13 cellular contexts compared by ENCODE assay signal in the genomic region with DNA sequence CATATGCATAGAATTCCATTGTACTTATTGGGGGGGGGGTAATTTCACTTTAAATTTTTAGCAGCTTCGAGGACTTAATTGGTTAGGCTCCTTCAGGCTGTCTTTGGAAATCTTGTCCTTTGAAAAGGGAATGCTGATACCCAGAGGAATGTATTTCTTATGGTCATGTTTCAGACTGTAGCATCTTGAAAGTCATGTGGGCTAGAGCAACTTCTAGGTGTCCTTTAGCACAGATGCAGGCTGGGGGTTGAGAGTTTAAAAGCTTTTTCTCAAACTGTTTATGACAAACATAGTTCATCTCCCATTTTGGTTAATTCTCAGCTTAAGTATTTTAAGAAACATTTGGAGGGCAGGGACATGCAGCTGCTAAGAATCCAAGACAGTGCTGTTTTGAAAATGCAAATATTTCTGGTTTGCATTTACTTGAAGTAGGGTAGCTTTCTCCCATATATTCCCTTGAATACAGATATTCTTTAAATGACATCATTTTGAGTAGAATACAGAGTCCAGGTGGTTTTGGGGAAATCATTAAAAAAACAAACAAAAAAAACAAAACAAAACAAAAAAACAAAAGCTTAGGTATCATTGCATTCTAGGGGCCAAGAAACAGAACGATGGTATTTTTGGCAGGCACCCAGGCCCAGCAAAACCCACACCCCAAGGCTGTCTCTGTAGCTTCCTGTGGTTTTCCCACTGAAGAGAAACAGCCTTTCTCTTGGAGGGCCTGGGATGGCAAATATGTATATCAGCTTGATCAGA.
A peak's percentile ranks its signal among the peaks of the same experiment; 100 is the strongest.
DNase-seq lines count a peak whose midpoint lies in the region; FAIRE-seq and TF ChIP-seq lines count a peak whose summit lies in the region.
"Had no signal": no experiment of that assay in that cellular context is flagged by ENCODE, and none has a peak within 500 bp of the region (broad histone marks: within the 10 kb centered on the region; RNA-seq: fewer than 3 reads in every experiment).

No MANE protein-coding gene starts in this region.

- H3K36me3 ChIP-seq in bronchial epithelial cell (ENCODE audit: control insufficient read depth, insufficient read depth, low read length), result no peaks in the 10 kb centered on the region

- no peak for FAIRE-seq in bronchial epithelial cell (lab: Jason Lieb, UNC)
- FAIRE-seq: islet of Langerhans had no signal

- in situ Hi-C loops in GM13976 (cut with MboI; ENCODE audit: low sequenced_read_pairs, unreplicated experiment), result no loop called here

- H3K4me3 ChIP-seq in bronchial epithelial cell (ENCODE audit: low read depth, low read length), result no peak overlapping the region

- peak; percentile 29 for DNase-seq in COLO829 (ENCODE audit: low spot score)
- DNase-seq in Kasumi-1 (lab: John Stamatoyannopoulos, UW), result peak; percentile 39 to 41
- DNase-seq in bronchial epithelial cell (ENCODE audit: low read depth), result peak; percentile 8
- DNase-seq in myocyte (ENCODE audit: low read depth), result peak; percentile 82
- DNase-seq in activated CD4-positive, alpha-beta T cell treated with anti-CD3 and anti-CD28 coated beads, Interleukin-2, amount 50 U/mL, for 4 hours, result no peak
- no peak for DNase-seq in GM20000 (ENCODE audit: low spot score)
- no peak for DNase-seq in GM13976 (ENCODE audit: low spot score)
- no peak for DNase-seq in UCSD-AML1 (lab: John Stamatoyannopoulos, UW; ENCODE audit: unreplicated experiment)
- DNase-seq: activated CD4-positive, alpha-beta T cell treated with anti-CD3 and anti-CD28 coated beads, Interleukin-2, amount 50 U/mL, for 1 hour; activated naive CD4-positive, alpha-beta T cell treated with anti-CD3 and anti-CD28 coated beads, Interleukin-2, amount 50 U/mL, for 16 hours; NCI-H524; stimulated activated naive CD8-positive, alpha-beta T cell treated with anti-CD3 and anti-CD28 coated beads, Interleukin-15, Interleukin-2, amounts not matched to agents 100 U/mL and 50 U/mL, for 24 hours had no signal

- no peak for TF ChIP-seq CTCF in bronchial epithelial cell (IDR thresholded peaks at IDR 0.05; ENCODE audit: insufficient read depth, low read length, severe bottlenecking)
- no peak for TF ChIP-seq CTCF in GM20000 (IDR thresholded peaks at IDR 0.05; ENCODE audit: extremely low read depth, missing control alignments)
- TF ChIP-seq CTCF in GM13976 (IDR thresholded peaks at IDR 0.05; ENCODE audit: borderline replicate concordance, control extremely low read depth, extremely low read depth, insufficient read depth, missing control alignments), result no peak

- H3K27me3 ChIP-seq in bronchial epithelial cell (ENCODE audit: control insufficient read depth, insufficient read depth, low read length), result no peaks in the 10 kb centered on the region

Comparison
In these comparisons a context has a peak if more than half of its experiments do, and no peak if none do; other contexts are left out.
1. DNase-seq: peak in COLO829 (single experiment), Kasumi-1 (2 of 2), bronchial epithelial cell (single experiment) and myocyte (single experiment); none in activated CD4-positive, alpha-beta T cell treated with anti-CD3 and anti-CD28 coated beads, Interleukin-2, amount 50 U/mL, for 4 hours (0 of 2), GM20000 (single experiment), GM13976 (single experiment) and UCSD-AML1 (single experiment).